ENCODE assay signal across 33 cellular contexts in the genomic region with DNA sequence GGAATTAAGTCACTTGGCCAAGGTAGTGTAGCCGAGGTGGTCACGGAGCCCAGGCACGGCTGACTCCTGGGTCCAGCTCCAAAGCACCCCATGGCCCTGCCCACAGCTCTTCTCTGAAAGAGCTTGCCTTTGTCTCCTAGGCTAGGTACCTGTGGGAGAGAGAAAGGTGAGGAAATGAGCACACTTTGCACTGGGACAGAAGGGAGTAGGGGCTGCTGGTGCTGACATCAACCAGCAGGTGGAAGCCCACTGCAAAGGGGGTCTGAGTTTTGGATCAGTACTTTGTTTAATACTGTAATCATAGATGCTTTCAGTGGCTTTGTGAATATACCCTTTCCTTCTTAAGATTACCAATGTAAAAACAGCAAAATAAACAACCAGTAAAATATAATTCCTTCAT.
DNase-seq lines count a peak whose midpoint lies in the region; ATAC-seq, FAIRE-seq and TF ChIP-seq lines count a peak whose summit lies in the region.
"Had no signal": no experiment of that assay in that cellular context is flagged by ENCODE, and none has a peak within 500 bp of the region (broad histone marks: within the 10 kb centered on the region; RNA-seq: fewer than 3 reads in every experiment).

No MANE protein-coding gene starts in this region.

- no peaks in the 10 kb centered on the region for H3K79me1 ChIP-seq in mesendoderm (ENCODE audit: low read length)

- peaks cover 0 to 1% (median 0%) of the 10 kb centered on the region in 3 donors for H3K27me3 Mint-ChIP-seq in immature natural killer cell (ENCODE audit: low read depth in 3 of 3)

- H3K36me3 ChIP-seq in HepG2 (replicated peaks in 1 of 2; ENCODE audit: control insufficient read depth in 1 of 2, insufficient read depth in 2 of 2, low read length in 2 of 2): no peaks in the 10 kb centered on the region
- peaks cover 0 to 13% (median under 1%) of the 10 kb centered on the region in 4 donors for H3K36me3 ChIP-seq in right lobe of liver
- no peaks in the 10 kb centered on the region for H3K36me3 ChIP-seq in mesendoderm (ENCODE audit: control insufficient read depth, insufficient read depth, low read length)
- no peaks in the 10 kb centered on the region for H3K36me3 ChIP-seq in psoas muscle (ENCODE audit: insufficient read depth in 1 of 2, low read depth in 1 of 2)
- H3K36me3 ChIP-seq: ascending aorta, suprapubic skin had no signal

- H3K4me2 ChIP-seq in HepG2 (ENCODE audit: low read depth, low read length) (no peak overlapping the region), mesendoderm (ENCODE audit: low read length) (no peak overlapping the region)

- H3K23ac ChIP-seq in mesendoderm (ENCODE audit: low read length): no peak overlapping the region

- intact Hi-C loops in HepG2 (cut with micrococcal nuclease; ENCODE audit: unreplicated experiment) (no loop called here), right lobe of liver (cut with DNase I) (no loop called here), psoas muscle (cut with DNase I) (no loop called here)

- no peaks in the 10 kb centered on the region for H3K27me3 ChIP-seq in HepG2 (ENCODE audit: control insufficient read depth in 1 of 2, insufficient read depth in 2 of 2, low read length in 2 of 2)
- no peaks in the 10 kb centered on the region for H3K27me3 ChIP-seq in right lobe of liver
- no peaks in the 10 kb centered on the region for H3K27me3 ChIP-seq in mesendoderm (ENCODE audit: insufficient read depth, low read length, poor library complexity)
- H3K27me3 ChIP-seq in psoas muscle (ENCODE audit: insufficient read depth in 3 of 3, low read length in 2 of 3): no peaks in the 10 kb centered on the region
- H3K27me3 ChIP-seq: ascending aorta, esophagus muscularis mucosa, suprapubic skin had no signal

- no peak overlapping the region for H2BK15ac ChIP-seq in mesendoderm (replicated peaks; ENCODE audit: low read depth)

- no peak overlapping the region for H2BK5ac ChIP-seq in mesendoderm (ENCODE audit: low read length)

- TF ChIP-seq POLR2A in HepG2 (IDR thresholded peaks at IDR 0.05; ENCODE audit: insufficient read depth in 1 of 2, low read depth in 2 of 2, low read length in 2 of 2): no peak
- TF ChIP-seq POLR2A in right lobe of liver (IDR thresholded peaks at IDR 0.05): no peak

- H3K79me2 ChIP-seq in HepG2 (ENCODE audit: insufficient read depth, low read length): no peaks in the 10 kb centered on the region
- H3K79me2 ChIP-seq in mesendoderm (ENCODE audit: control insufficient read depth, insufficient read depth, low read length): no peaks in the 10 kb centered on the region

- BruUV-seq in HepG2 (replicated peaks; lab: Mats Ljungman, UMichigan): no TSS peak

- no peak for DNase-seq in HepG2 (ENCODE audit: low spot score)
- DNase-seq in right lobe of liver: no peak
- no peak for DNase-seq in cardiac fibroblast (ENCODE audit: low read depth in 2 of 2)
- peak; percentile 23 for DNase-seq in mesendoderm
- DNase-seq in AG20443 (ENCODE audit: low spot score): no peak
- DNase-seq in immature natural killer cell: no peak
- DNase-seq in psoas muscle: no peak
- DNase-seq in COLO668 (lab: John Stamatoyannopoulos, UW; ENCODE audit: unreplicated experiment): no peak
- DNase-seq: activated CD4-positive, alpha-beta T cell treated with anti-CD3 and anti-CD28 coated beads for 48 hours; activated CD8-positive, alpha-beta memory T cell treated with anti-CD3 and anti-CD28 coated beads for 24 hours; activated gamma-delta T cell; activated T-cell treated with anti-CD3 and anti-CD28 coated beads, Interleukin-2, amount 50 U/mL, for 1 hour; caudate nucleus; CD4-positive, CD25-positive, alpha-beta regulatory T cell; DMS79 treated with DMSO at 0.1 percent for 48 hours; effector memory CD8-positive, alpha-beta T cell; foreskin fibroblast; Karpas-422; naive thymus-derived CD4-positive, alpha-beta T cell; NCI-H1417 treated with DMSO at 0.1 percent for 48 hours; NCI-H2081; NCI-H345; NCI-H774; SIG-M5; stimulated activated naive CD4-positive, alpha-beta T cell treated with Interleukin-2 at 50 U/mL for 16 hours had no signal

- no peak overlapping the region for H3K27ac Mint-ChIP-seq in immature natural killer cell
- H3K27ac Mint-ChIP-seq: CD4-positive, CD25-positive, alpha-beta regulatory T cell; effector memory CD8-positive, alpha-beta T cell; naive thymus-derived CD4-positive, alpha-beta T cell; T-helper 2 cell treated with Interferon-gamma antibody and Interleukin-4, amounts not matched to agents 5 μg/mL and 100 μg/mL, for 36 hours had no signal

- H3K9ac ChIP-seq in HepG2 (ENCODE audit: insufficient read depth, low read depth, low read length): no peak overlapping the region
- H3K9ac ChIP-seq in mesendoderm (ENCODE audit: low read length): no peak overlapping the region

- in situ Hi-C loops in HepG2 (cut with HindIII; ENCODE audit: extremely low pct_ligation_motif_present, low pct_unique_long_range_greater_than_20kb): loop anchor here (25.0 kb wide), 1 partner anchor 469 kb away; no protein-coding TSS in a partner anchor

- H3K4me1 ChIP-seq in HepG2 (ENCODE audit: insufficient read depth, low read length) (no peaks in the 10 kb centered on the region), right lobe of liver (no peaks in the 10 kb centered on the region), mesendoderm (ENCODE audit: control insufficient read depth, low read depth, low read length) (no peaks in the 10 kb centered on the region), psoas muscle (no peaks in the 10 kb centered on the region)

- no peak for TF ChIP-seq EP300 in HepG2 (IDR thresholded peaks at IDR 0.05; ENCODE audit: low read depth in 2 of 2, low read length in 2 of 2)
- no peak for TF ChIP-seq EP300 in HepG2 (CRISPR knock-in tag; IDR thresholded peaks at IDR 0.05; ENCODE audit: borderline replicate concordance)

- H3K27ac ChIP-seq in HepG2 (ENCODE audit: extremely low read length, insufficient read depth, low read length) (no peak overlapping the region), right lobe of liver (no peak overlapping the region), mesendoderm (ENCODE audit: low read depth, low read length) (no peak overlapping the region), psoas muscle (no peak overlapping the region)
- H3K27ac ChIP-seq: ascending aorta, esophagus muscularis mucosa, skin epidermis, suprapubic skin had no signal

- POLR2A ChIA-PET in HepG2 (lab: Yijun Ruan, JAX): no interaction called here

- no peak for TF ChIP-seq CTCF in HepG2 (CRISPR knock-in tag; IDR thresholded peaks at IDR 0.05)
- TF ChIP-seq CTCF in right lobe of liver (IDR thresholded peaks at IDR 0.05): no peak
- TF ChIP-seq CTCF in cardiac fibroblast (IDR thresholded peaks at IDR 0.05; ENCODE audit: low read depth, low read length): peak; percentile 5
- TF ChIP-seq CTCF in psoas muscle (IDR thresholded peaks at IDR 0.05): no peak

- no peak overlapping the region for H3K56ac ChIP-seq in mesendoderm (ENCODE audit: low read length)

- CTCF ChIA-PET in HepG2 (lab: Yijun Ruan, JAX; ENCODE audit: low intra/inter-chr PET ratio, low total read pairs): no interaction called here

- no peaks in the 10 kb centered on the region for H4K20me1 ChIP-seq in HepG2 (ENCODE audit: insufficient read depth, low read length)

- no peaks in the 10 kb centered on the region for H3K36me3 Mint-ChIP-seq in immature natural killer cell
- H3K36me3 Mint-ChIP-seq: CD4-positive, CD25-positive, alpha-beta regulatory T cell; naive thymus-derived CD4-positive, alpha-beta T cell had no signal

- peaks cover 0 to 7% of the 10 kb centered on the region in 2 donors for H3K4me1 Mint-ChIP-seq in immature natural killer cell
- H3K4me1 Mint-ChIP-seq: CD4-positive, CD25-positive, alpha-beta regulatory T cell; naive thymus-derived CD4-positive, alpha-beta T cell had no signal

- no peak overlapping the region for H4K5ac ChIP-seq in mesendoderm (ENCODE audit: low read length)

- FAIRE-seq in HepG2 (lab: Jason Lieb, UNC): no peak
- FAIRE-seq: GM18507, GM19239, H54 had no signal

- TF ChIP-seq RAD21 in HepG2 (CRISPR knock-in tag; IDR thresholded peaks at IDR 0.05): no peak

- WGBS in HepG2 (ENCODE audit: low lambda C conversion rate): 46% methylated on average over 3 of the region's 3 CpGs
- 95% methylated on average over 3 of the region's 3 CpGs for WGBS in right lobe of liver (ENCODE audit: insufficient coverage, low coverage, low lambda C conversion rate, missing lambda C conversion rate)
- WGBS in mesendoderm (ENCODE audit: extremely low coverage, insufficient coverage, low lambda C conversion rate): no CpG with 5 or more reads among the region's 3 CpGs
- WGBS in psoas muscle, 3 donors: 41 to 91% (median 51%) methylated on average over 3 of the region's 3 CpGs

- H2AFZ ChIP-seq in HepG2 (ENCODE audit: low read length): no peak overlapping the region

- H3K4ac ChIP-seq in mesendoderm (ENCODE audit: low read depth, low read length): no peak overlapping the region

- H3K4me3 ChIP-seq in HepG2 (replicated peaks in 1 of 3; ENCODE audit: insufficient read depth in 1 of 3, low read depth in 2 of 3, low read length in 3 of 3) (no peak overlapping the region), right lobe of liver (no peak overlapping the region), cardiac fibroblast (replicated peaks in 1 of 2; ENCODE audit: low read depth in 2 of 2, low read length in 2 of 2) (no peak overlapping the region), mesendoderm (ENCODE audit: low read length) (no peak overlapping the region), psoas muscle (no peak overlapping the region)
- H3K4me3 ChIP-seq: ascending aorta, esophagus muscularis mucosa, skin epidermis, suprapubic skin had no signal

- ATAC-seq in HepG2 (0 out of 3 replicates have a peak, but pooled peaks have one; percentile 39), right lobe of liver (no peak), psoas muscle (no peak)
- ATAC-seq: effector memory CD8-positive, alpha-beta T cell; naive thymus-derived CD4-positive, alpha-beta T cell had no signal

- no peak overlapping the region for H3K4me3 Mint-ChIP-seq in immature natural killer cell
- H3K4me3 Mint-ChIP-seq: CD4-positive, CD25-positive, alpha-beta regulatory T cell; effector memory CD8-positive, alpha-beta T cell; naive thymus-derived CD4-positive, alpha-beta T cell; T-helper 2 cell treated with Interferon-gamma antibody and Interleukin-4, amounts not matched to agents 5 μg/mL and 100 μg/mL, for 36 hours had no signal

- no peak overlapping the region for H2BK120ac ChIP-seq in mesendoderm (ENCODE audit: low read depth, low read length)

- H4K8ac ChIP-seq in mesendoderm (ENCODE audit: low read depth, low read length): no peak overlapping the region

- H3K9me3 Mint-ChIP-seq in immature natural killer cell: no peaks in the 10 kb centered on the region
- H3K9me3 Mint-ChIP-seq: effector memory CD8-positive, alpha-beta T cell; naive thymus-derived CD4-positive, alpha-beta T cell; T-helper 2 cell treated with Interferon-gamma antibody and Interleukin-4, amounts not matched to agents 5 μg/mL and 100 μg/mL, for 36 hours had no signal

- no peak overlapping the region for H2AK5ac ChIP-seq in mesendoderm (ENCODE audit: low read length)

- H3K18ac ChIP-seq in mesendoderm (ENCODE audit: low read length): no peak overlapping the region

- H3K9me3 ChIP-seq in HepG2 (ENCODE audit: low read length) (no peaks in the 10 kb centered on the region), right lobe of liver (no peaks in the 10 kb centered on the region), psoas muscle (no peaks in the 10 kb centered on the region)
- H3K9me3 ChIP-seq: ascending aorta, esophagus muscularis mucosa, suprapubic skin had no signal

TF ChIP-seq in HepG2, 621 proteins besides CTCF, POLR2A, EP300 and RAD21 (continues in another document):
- no peak for TF ChIP-seq NFKB2 (CRISPR knock-in tag; IDR thresholded peaks at IDR 0.05; ENCODE audit: borderline replicate concordance)
